Comparison of ENCODE assay signal across 8 cellular contexts in the genomic region with DNA sequence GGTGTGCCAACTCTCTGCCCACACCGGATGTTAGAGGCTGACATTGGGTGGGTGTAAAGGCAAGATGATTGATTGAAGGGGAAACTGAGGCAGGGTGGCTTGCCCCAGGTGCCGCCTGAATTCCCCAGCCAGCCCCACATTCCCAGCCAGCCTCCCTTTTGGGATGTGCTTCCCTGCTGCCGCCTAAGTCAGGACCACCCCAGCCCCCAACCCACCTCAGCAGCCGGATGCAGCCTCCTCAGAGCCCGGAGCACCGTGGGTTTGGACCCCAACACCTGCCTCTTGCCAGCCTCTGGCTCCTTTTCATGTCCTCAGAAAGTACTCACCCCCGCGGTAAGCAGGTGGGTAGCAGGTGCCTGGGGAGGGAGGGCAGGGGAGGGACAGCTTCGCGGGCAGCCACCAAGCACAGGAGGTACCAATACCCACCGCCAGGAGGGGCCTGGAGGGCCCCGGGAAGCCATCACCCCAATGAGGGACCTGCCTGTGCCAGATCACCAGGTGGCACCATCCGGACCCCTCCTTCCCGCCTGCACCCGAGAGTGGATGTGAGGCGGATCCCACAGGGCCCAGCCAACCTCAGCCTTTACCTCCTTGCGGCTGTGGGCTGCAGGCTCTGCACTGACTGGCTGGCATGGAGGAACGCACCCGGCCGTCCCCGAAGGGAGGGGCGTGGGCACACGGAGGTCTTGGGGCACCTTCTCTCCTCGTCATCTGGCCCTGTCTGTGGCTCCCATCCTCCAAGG.
DNase-seq lines count a peak whose midpoint lies in the region; ATAC-seq and TF ChIP-seq lines count a peak whose summit lies in the region.
"Had no signal": no experiment of that assay in that cellular context is flagged by ENCODE, and none has a peak within 500 bp of the region (broad histone marks: within the 10 kb centered on the region; RNA-seq: fewer than 3 reads in every experiment).

No MANE protein-coding gene starts in this region.

- CTCF ChIA-PET in Panc1 (lab: Charles Lee): no interaction called here

- no peaks in the 10 kb centered on the region for H3K79me2 ChIP-seq in KMS-11 (ENCODE audit: insufficient read depth, low read depth)

- ATAC-seq in Panc1: peak; percentile 7; the same call in 1 of the 2 replicates
- no peak for ATAC-seq in lower lobe of right lung
- ATAC-seq in HG03025 (IDR thresholded peaks at IDR 0.05; ENCODE audit: low FRiP score, unreplicated experiment): no peak

- no peak overlapping the region for H3K27ac ChIP-seq in KMS-11
- H3K27ac ChIP-seq in Panc1 (ENCODE audit: low read length): no peak overlapping the region
- H3K27ac ChIP-seq in lower lobe of right lung: no peak overlapping the region

- peak overlapping the region; percentile 25; the same call in 1 of the 2 replicates for H3K4me2 ChIP-seq in KMS-11

- no peak overlapping the region for H3K4me3 ChIP-seq in KMS-11 (IDR thresholded peaks at IDR 0.05; ENCODE audit: insufficient read depth, low read depth, low read length)
- H3K4me3 ChIP-seq in Panc1 (ENCODE audit: low read depth in 2 of 2, low read length in 2 of 2): no peak overlapping the region
- H3K4me3 ChIP-seq in lower lobe of right lung: no peak overlapping the region

- TF ChIP-seq CTCF in KMS-11 (conservative IDR thresholded peaks at IDR 0.05; ENCODE audit: low read depth, low read length) (peak; percentile 47), Panc1 (IDR thresholded peaks at IDR 0.05) (no peak; the same call in 1 of the 2 replicates), lower lobe of right lung (IDR thresholded peaks at IDR 0.05) (no peak)

- no peaks in the 10 kb centered on the region for H4K20me1 ChIP-seq in KMS-11 (ENCODE audit: insufficient read depth)

- H3K27me3 ChIP-seq in KMS-11 (ENCODE audit: insufficient read depth, low read depth): peaks cover 9% of the 10 kb centered on the region
- no peaks in the 10 kb centered on the region for H3K27me3 ChIP-seq in Panc1 (ENCODE audit: control insufficient read depth, insufficient read depth, low read length)
- H3K27me3 ChIP-seq in lower lobe of right lung (ENCODE audit: low read depth): peaks cover 10% of the 10 kb centered on the region

- H3K9me3 ChIP-seq in Panc1 (ENCODE audit: control insufficient read depth, insufficient read depth, low read depth, low read length) (no peaks in the 10 kb centered on the region), lower lobe of right lung (no peaks in the 10 kb centered on the region)

- no TSS peak for BruUV-seq in Panc1 (replicated peaks; lab: Mats Ljungman, UMichigan)

- DNase-seq in D341Med (ENCODE audit: low spot score) (peak; percentile 58), Panc1 (ENCODE audit: low read depth, low spot score) (no peak), lower lobe of right lung (peak; percentile 46), NCI-H226 (no peak), NCI-H1092 treated with DMSO at 0.1 percent for 48 hours (lab: John Stamatoyannopoulos, UW) (no peak)
- DNase-seq: stimulated activated CD4-positive, alpha-beta T cell treated with anti-CD3 and anti-CD28 coated beads, Interleukin-2, amount 100 ng/mL, for 48 hours had no signal

- H3K9ac ChIP-seq in KMS-11: no peak overlapping the region

- intact Hi-C loops in Panc1 (cut with micrococcal nuclease; ENCODE audit: unreplicated experiment): loop anchor here (1.0 to 10.0 kb wide), 4 partner anchors 79 to 337 kb away; a partner anchor contains a TSS
- intact Hi-C loops in lower lobe of right lung (cut with DNase I): no loop called here

- H2AFZ ChIP-seq in KMS-11 (ENCODE audit: low read depth): no peak overlapping the region

- H3K36me3 ChIP-seq in KMS-11 (ENCODE audit: insufficient read depth): no peaks in the 10 kb centered on the region
- no peaks in the 10 kb centered on the region for H3K36me3 ChIP-seq in Panc1 (ENCODE audit: control insufficient read depth, insufficient read depth, low read length)
- H3K36me3 ChIP-seq in lower lobe of right lung: no peaks in the 10 kb centered on the region

- in situ Hi-C loops in Panc1 (cut with HindIII; ENCODE audit: low pct_unique_long_range_greater_than_20kb, low sequenced_read_pairs): no loop called here

- POLR2A ChIA-PET in Panc1 (lab: Charles Lee): interaction anchor here (0.6 kb wide), 1 partner anchor 24 kb away, joined by 30 read pairs; no protein-coding TSS in a partner anchor

- H3K4me1 ChIP-seq in KMS-11 (ENCODE audit: low read depth, poor library complexity, severe bottlenecking): peaks cover 44% of the 10 kb centered on the region
- H3K4me1 ChIP-seq in Panc1 (ENCODE audit: control insufficient read depth, insufficient read depth, low read length): peaks cover 20% of the 10 kb centered on the region
- peaks cover 21% of the 10 kb centered on the region for H3K4me1 ChIP-seq in lower lobe of right lung

Comparison
In these comparisons a context has a peak if more than half of its experiments do, and no peak if none do; other contexts are left out.
1. DNase-seq: peak in D341Med (single experiment) and lower lobe of right lung (single experiment); none in Panc1 (single experiment), NCI-H226 (single experiment) and NCI-H1092 treated with DMSO at 0.1 percent for 48 hours (single experiment).